In the genomic region with DNA sequence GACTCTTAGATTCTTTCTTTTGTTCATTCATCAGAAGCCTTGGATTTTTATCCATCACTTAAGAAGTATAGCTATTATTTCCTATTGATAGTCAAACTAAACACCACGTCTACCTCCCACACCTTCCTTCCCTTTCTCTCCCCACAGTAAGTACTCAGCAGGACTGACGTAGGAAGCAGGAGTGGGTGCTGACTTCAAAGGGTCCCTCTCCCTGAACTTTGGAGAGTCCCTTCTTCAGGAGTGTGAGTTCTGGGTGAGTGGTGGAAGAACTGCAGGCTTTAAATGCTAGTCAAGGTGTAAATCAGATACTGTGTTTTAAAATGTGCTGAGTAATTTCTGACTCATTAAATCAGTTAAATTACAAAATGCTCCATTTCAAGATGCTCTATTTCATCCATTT, we compare ENCODE assay signal across 31 cellular contexts.
"Had no signal": no experiment of that assay in that cellular context is flagged by ENCODE, and none has a peak within 500 bp of the region (broad histone marks: within the 10 kb centered on the region; RNA-seq: fewer than 3 reads in every experiment).

No MANE protein-coding gene starts in this region.

- H3K9me3 Mint-ChIP-seq: activated naive CD4-positive, alpha-beta T cell treated with anti-CD3 and anti-CD28 coated beads, Interleukin-2, amount 50 U/mL, for 24 hours; activated naive CD8-positive, alpha-beta T cell treated with anti-CD3 and anti-CD28 coated beads for 36 hours; activated naive CD8-positive, alpha-beta T cell treated with anti-CD3 and anti-CD28 coated beads, Interleukin-2, amount 50 U/mL, for 24 hours; activated T-helper 1 cell treated with anti-CD3 and anti-CD28 coated beads, Interleukin-12 subunit alpha, Interleukin-12 subunit beta, Interleukin-2, Interleukin-4 antibody, amounts not matched to agents 30 ng/mL and 10 ng/mL and 1 ng/mL, durations not matched to agents 14 hours and 24 hours and 36 hours; effector memory CD8-positive, alpha-beta T cell; T-cell; T-helper 1 cell treated with Interleukin-12 subunit alpha and Interleukin-12 subunit beta and Interleukin-4 antibody, amounts not matched to agents 30 μg/mL and 1 μg/mL, for 36 hours had no signal

- H3K27ac Mint-ChIP-seq: activated CD8-positive, alpha-beta memory T cell treated with anti-CD3 and anti-CD28 coated beads, Interleukin-2, amount 10 ng/mL, durations not matched to agents 7 days and 5 days; activated CD8-positive, alpha-beta T cell treated with anti-CD3 and anti-CD28 coated beads, Interleukin-2, amount 10 ng/mL, durations not matched to agents 7 days and 5 days; activated naive CD4-positive, alpha-beta T cell treated with anti-CD3 and anti-CD28 coated beads, Interleukin-2, amount 50 U/mL, for 24 hours; activated naive CD8-positive, alpha-beta T cell treated with anti-CD3 and anti-CD28 coated beads for 36 hours; activated naive CD8-positive, alpha-beta T cell treated with anti-CD3 and anti-CD28 coated beads, Interleukin-2, amount 50 U/mL, for 24 hours; activated T-helper 1 cell treated with anti-CD3 and anti-CD28 coated beads, Interleukin-12 subunit alpha, Interleukin-12 subunit beta, Interleukin-2, Interleukin-4 antibody, amounts not matched to agents 30 ng/mL and 10 ng/mL and 1 ng/mL, durations not matched to agents 14 hours and 24 hours and 36 hours; effector memory CD8-positive, alpha-beta T cell; T-cell; T-helper 1 cell treated with Interleukin-12 subunit alpha and Interleukin-12 subunit beta and Interleukin-4 antibody, amounts not matched to agents 30 μg/mL and 1 μg/mL, for 36 hours had no signal

- H3K4me3 Mint-ChIP-seq: activated CD8-positive, alpha-beta memory T cell treated with anti-CD3 and anti-CD28 coated beads, Interleukin-2, amount 10 ng/mL, durations not matched to agents 7 days and 5 days; activated CD8-positive, alpha-beta T cell treated with anti-CD3 and anti-CD28 coated beads, Interleukin-2, amount 10 ng/mL, durations not matched to agents 7 days and 5 days; activated naive CD4-positive, alpha-beta T cell treated with anti-CD3 and anti-CD28 coated beads, Interleukin-2, amount 50 U/mL, for 24 hours; activated naive CD8-positive, alpha-beta T cell treated with anti-CD3 and anti-CD28 coated beads for 36 hours; activated naive CD8-positive, alpha-beta T cell treated with anti-CD3 and anti-CD28 coated beads, Interleukin-2, amount 50 U/mL, for 24 hours; activated T-helper 1 cell treated with anti-CD3 and anti-CD28 coated beads, Interleukin-12 subunit alpha, Interleukin-12 subunit beta, Interleukin-2, Interleukin-4 antibody, amounts not matched to agents 30 ng/mL and 10 ng/mL and 1 ng/mL, durations not matched to agents 14 hours and 24 hours and 36 hours; effector memory CD8-positive, alpha-beta T cell; T-cell; T-helper 1 cell treated with Interleukin-12 subunit alpha and Interleukin-12 subunit beta and Interleukin-4 antibody, amounts not matched to agents 30 μg/mL and 1 μg/mL, for 36 hours had no signal

- H3K27ac ChIP-seq: adrenal gland, body of pancreas, esophagus muscularis mucosa, foreskin keratinocyte, gastrocnemius medialis, heart left ventricle had no signal

- H3K4me1 Mint-ChIP-seq: activated CD8-positive, alpha-beta memory T cell treated with anti-CD3 and anti-CD28 coated beads, Interleukin-2, amount 10 ng/mL, durations not matched to agents 7 days and 5 days; activated naive CD4-positive, alpha-beta T cell treated with anti-CD3 and anti-CD28 coated beads, Interleukin-2, amount 50 U/mL, for 24 hours; activated naive CD8-positive, alpha-beta T cell treated with anti-CD3 and anti-CD28 coated beads, Interleukin-2, amount 50 U/mL, for 24 hours; T-cell had no signal

- H3K4me3 ChIP-seq: adrenal gland, body of pancreas, esophagus muscularis mucosa, gastrocnemius medialis, heart left ventricle had no signal

- H3K36me3 Mint-ChIP-seq: activated CD8-positive, alpha-beta memory T cell treated with anti-CD3 and anti-CD28 coated beads, Interleukin-2, amount 10 ng/mL, durations not matched to agents 7 days and 5 days; activated naive CD4-positive, alpha-beta T cell treated with anti-CD3 and anti-CD28 coated beads, Interleukin-2, amount 50 U/mL, for 24 hours; activated naive CD8-positive, alpha-beta T cell treated with anti-CD3 and anti-CD28 coated beads for 36 hours; T-cell had no signal

- DNase-seq: activated CD4-positive, alpha-beta T cell treated with anti-CD3 and anti-CD28 coated beads for 4 hours; activated CD4-positive, alpha-beta T cell treated with anti-CD3 and anti-CD28 coated beads, Interleukin-2, amount 50 U/mL, for 4 hours; activated CD4-positive, CD25-positive, alpha-beta regulatory T cell; activated CD4-positive, CD25-positive, alpha-beta regulatory T cell treated with anti-CD3 and anti-CD28 coated beads, Interleukin-2, amount 50 U/mL, for 72 hours; activated CD8-positive, alpha-beta memory T cell treated with anti-CD3 and anti-CD28 coated beads, Interleukin-2, amount 10 ng/mL, durations not matched to agents 7 days and 5 days; activated CD8-positive, alpha-beta memory T cell treated with anti-CD3 and anti-CD28 coated beads, Interleukin-2, amount 50 U/mL, for 4 hours; activated CD8-positive, alpha-beta T cell treated with anti-CD3 and anti-CD28 coated beads, Interleukin-2, amount 10 ng/mL, durations not matched to agents 7 days and 5 days; activated gamma-delta T cell; activated naive CD4-positive, alpha-beta T cell; activated naive CD8-positive, alpha-beta T cell treated with anti-CD3 and anti-CD28 coated beads for 36 hours; activated naive CD8-positive, alpha-beta T cell treated with anti-CD3 and anti-CD28 coated beads, Interleukin-2, amount 50 U/mL, for 24 hours; activated T-cell treated with anti-CD3 and anti-CD28 coated beads, Interleukin-2, amount 50 U/mL, for 1 hour; activated T-cell treated with anti-CD3 and anti-CD28 coated beads, Interleukin-2, amount 50 U/mL, for 48 hours; adrenal gland; aorta; body of pancreas; cortex of kidney; dermis blood vessel endothelial cell; effector CD4-positive, alpha-beta T cell; effector memory CD8-positive, alpha-beta T cell; erythroblast; foreskin keratinocyte; gastrocnemius medialis; glutamatergic neuron; heart left ventricle; hypothalamus; T-cell had no signal

- H3K36me3 ChIP-seq: adrenal gland, esophagus muscularis mucosa, gastrocnemius medialis, heart left ventricle had no signal

- H3K9me3 ChIP-seq: adrenal gland, body of pancreas, esophagus muscularis mucosa, gastrocnemius medialis, heart left ventricle had no signal

- H3K4me1 ChIP-seq: body of pancreas had no signal

- ATAC-seq: activated CD8-positive, alpha-beta memory T cell treated with anti-CD3 and anti-CD28 coated beads, Interleukin-2, amount 10 ng/mL, durations not matched to agents 7 days and 5 days; activated CD8-positive, alpha-beta T cell treated with anti-CD3 and anti-CD28 coated beads, Interleukin-2, amount 10 ng/mL, durations not matched to agents 7 days and 5 days; activated naive CD8-positive, alpha-beta T cell treated with anti-CD3 and anti-CD28 coated beads, Interleukin-2, amount 50 U/mL, for 24 hours; body of pancreas; effector memory CD8-positive, alpha-beta T cell; foreskin keratinocyte; gastrocnemius medialis; heart left ventricle; T-cell had no signal
